ENCODE assay signal across 8 cellular contexts in genomic region chr1:247681288-247681897, GRCh38.
DNase-seq lines count a peak whose midpoint lies in the region; ATAC-seq lines count a peak whose summit lies in the region.

No MANE protein-coding gene starts in this region.

- DNase-seq in NCI-H2171 treated with DMSO at 0.1 percent for 48 hours (lab: John Stamatoyannopoulos, UW), result peak; percentile 34
- no peak for DNase-seq in NCI-H2171 (lab: John Stamatoyannopoulos, UW)
- peak; percentile 58 for DNase-seq in NCI-H69 (lab: John Stamatoyannopoulos, UW)
- DNase-seq in activated naive CD4-positive, alpha-beta T cell treated with anti-CD3 and anti-CD28 coated beads, Interleukin-2, amount 50 U/mL, for 16 hours, result peak; percentile 23
- peak; percentile 29 for DNase-seq in iris pigment epithelial cell (ENCODE audit: low read depth)
- DNase-seq in stimulated activated CD8-positive, alpha-beta memory T cell treated with anti-CD3 and anti-CD28 coated beads, Interleukin-4, amount 100 ng/mL, for 24 hours (ENCODE audit: low read depth), result peak; percentile 3

- ATAC-seq in GM19438 (IDR thresholded peaks at IDR 0.05; ENCODE audit: low read depth, unreplicated experiment) (peak; percentile 92), HG03342 (IDR thresholded peaks at IDR 0.05; ENCODE audit: unreplicated experiment) (peak; percentile 98)
